Comparison of ENCODE assay signal across 1 cellular context in the genomic region with DNA sequence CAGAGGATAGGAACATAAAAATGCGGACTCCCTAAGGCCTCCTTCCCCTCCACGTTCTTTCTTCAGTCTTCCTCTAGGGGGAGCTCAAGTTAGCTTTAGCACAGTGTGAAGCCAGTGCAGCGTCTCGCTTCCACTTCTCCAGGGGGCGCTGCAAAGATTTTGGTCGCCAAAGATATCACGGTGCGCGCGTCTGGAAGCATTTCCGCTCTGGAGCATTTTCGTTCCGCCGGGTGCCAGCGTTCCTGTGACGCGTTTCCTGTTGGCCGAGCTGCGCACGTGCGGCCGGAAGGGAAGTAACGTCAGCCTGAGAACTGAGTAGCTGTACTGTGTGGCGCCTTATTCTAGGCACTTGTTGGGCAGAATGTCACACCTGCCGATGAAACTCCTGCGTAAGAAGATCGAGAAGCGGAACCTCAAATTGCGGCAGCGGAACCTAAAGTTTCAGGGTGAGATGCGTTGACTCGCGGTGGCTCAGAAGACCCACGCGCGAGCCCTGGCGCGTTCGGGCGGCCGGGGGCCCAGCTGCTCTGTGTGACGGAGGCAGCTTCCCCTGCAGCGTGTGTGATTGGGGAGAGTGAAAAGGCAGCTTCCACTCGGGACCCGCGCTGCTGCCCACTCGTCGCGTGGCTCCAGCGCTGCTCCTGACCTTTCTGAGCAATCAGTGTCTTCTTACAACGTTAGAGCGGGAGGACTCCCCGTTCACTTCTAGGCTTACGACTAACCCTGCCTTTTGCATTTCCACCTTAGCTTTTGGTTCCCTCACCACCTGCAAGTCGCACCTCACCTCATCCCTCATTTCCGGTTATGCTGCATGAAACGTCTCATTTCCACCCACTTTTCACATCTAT.
TF ChIP-seq lines count a peak whose summit lies in the region.

TSS of gene DDX18 (plus strand) at position 275 of the 848 bp plus-strand sequence. CDS start at position 362, 87 bp downstream.

TF ChIP-seq in HepG2, 621 proteins besides CTCF, POLR2A, EP300 and RAD21 (continued from another document and continues in another):
- TF ChIP-seq SNAPC5 (CRISPR knock-in tag; IDR thresholded peaks at IDR 0.05; ENCODE audit: borderline replicate concordance) = no peak
- peak; percentile 76; the same call in 1 of the 2 replicates for TF ChIP-seq RXRB (CRISPR knock-in tag; IDR thresholded peaks at IDR 0.05; ENCODE audit: borderline replicate concordance)
- peak; percentile 78 for TF ChIP-seq ZBTB14 (CRISPR knock-in tag; IDR thresholded peaks at IDR 0.05)
- TF ChIP-seq, protein P1, sequence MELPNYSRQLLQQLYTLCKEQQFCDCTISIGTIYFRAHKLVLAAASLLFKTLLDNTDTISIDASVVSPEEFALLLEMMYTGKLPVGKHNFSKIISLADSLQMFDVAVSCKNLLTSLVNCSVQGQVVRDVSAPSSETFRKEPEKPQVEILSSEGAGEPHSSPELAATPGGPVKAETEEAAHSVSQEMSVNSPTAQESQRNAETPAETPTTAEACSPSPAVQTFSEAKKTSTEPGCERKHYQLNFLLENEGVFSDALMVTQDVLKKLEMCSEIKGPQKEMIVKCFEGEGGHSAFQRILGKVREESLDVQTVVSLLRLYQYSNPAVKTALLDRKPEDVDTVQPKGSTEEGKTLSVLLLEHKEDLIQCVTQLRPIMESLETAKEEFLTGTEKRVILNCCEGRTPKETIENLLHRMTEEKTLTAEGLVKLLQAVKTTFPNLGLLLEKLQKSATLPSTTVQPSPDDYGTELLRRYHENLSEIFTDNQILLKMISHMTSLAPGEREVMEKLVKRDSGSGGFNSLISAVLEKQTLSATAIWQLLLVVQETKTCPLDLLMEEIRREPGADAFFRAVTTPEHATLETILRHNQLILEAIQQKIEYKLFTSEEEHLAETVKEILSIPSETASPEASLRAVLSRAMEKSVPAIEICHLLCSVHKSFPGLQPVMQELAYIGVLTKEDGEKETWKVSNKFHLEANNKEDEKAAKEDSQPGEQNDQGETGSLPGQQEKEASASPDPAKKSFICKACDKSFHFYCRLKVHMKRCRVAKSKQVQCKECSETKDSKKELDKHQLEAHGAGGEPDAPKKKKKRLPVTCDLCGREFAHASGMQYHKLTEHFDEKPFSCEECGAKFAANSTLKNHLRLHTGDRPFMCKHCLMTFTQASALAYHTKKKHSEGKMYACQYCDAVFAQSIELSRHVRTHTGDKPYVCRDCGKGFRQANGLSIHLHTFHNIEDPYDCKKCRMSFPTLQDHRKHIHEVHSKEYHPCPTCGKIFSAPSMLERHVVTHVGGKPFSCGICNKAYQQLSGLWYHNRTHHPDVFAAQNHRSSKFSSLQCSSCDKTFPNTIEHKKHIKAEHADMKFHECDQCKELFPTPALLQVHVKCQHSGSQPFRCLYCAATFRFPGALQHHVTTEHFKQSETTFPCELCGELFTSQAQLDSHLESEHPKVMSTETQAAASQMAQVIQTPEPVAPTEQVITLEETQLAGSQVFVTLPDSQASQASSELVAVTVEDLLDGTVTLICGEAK (IDR thresholded peaks at IDR 0.05) = peak; percentile 90
- TF ChIP-seq, protein P1 (CRISPR knock-in tag; IDR thresholded peaks at IDR 0.05) = peak; percentile 80; the same call in 1 of the 2 replicates
- TF ChIP-seq RFX1 (IDR thresholded peaks at IDR 0.05) = no peak
- TF ChIP-seq NR1H2 (CRISPR knock-in tag; IDR thresholded peaks at IDR 0.05; ENCODE audit: borderline replicate concordance, low read depth) = no peak
- no peak for TF ChIP-seq RORA (CRISPR knock-in tag; IDR thresholded peaks at IDR 0.05)
- TF ChIP-seq FOXO1 (CRISPR knock-in tag; IDR thresholded peaks at IDR 0.05) = peak; percentile 67
- TF ChIP-seq, protein P2, sequence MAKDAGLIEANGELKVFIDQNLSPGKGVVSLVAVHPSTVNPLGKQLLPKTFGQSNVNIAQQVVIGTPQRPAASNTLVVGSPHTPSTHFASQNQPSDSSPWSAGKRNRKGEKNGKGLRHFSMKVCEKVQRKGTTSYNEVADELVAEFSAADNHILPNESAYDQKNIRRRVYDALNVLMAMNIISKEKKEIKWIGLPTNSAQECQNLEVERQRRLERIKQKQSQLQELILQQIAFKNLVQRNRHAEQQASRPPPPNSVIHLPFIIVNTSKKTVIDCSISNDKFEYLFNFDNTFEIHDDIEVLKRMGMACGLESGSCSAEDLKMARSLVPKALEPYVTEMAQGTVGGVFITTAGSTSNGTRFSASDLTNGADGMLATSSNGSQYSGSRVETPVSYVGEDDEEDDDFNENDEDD (CRISPR knock-in tag; IDR thresholded peaks at IDR 0.05; ENCODE audit: borderline replicate concordance) = peak; percentile 83
- no peak for TF ChIP-seq ZNF773 (CRISPR knock-in tag; IDR thresholded peaks at IDR 0.05; ENCODE audit: borderline replicate concordance)
- TF ChIP-seq NBN (conservative IDR thresholded peaks at IDR 0.05) = no peak
- TF ChIP-seq ZNF724P (CRISPR knock-in tag; IDR thresholded peaks at IDR 0.05; ENCODE audit: borderline replicate concordance) = no peak; the same call in 1 of the 2 replicates
- peak; percentile 97 for TF ChIP-seq GMEB1 (CRISPR knock-in tag; IDR thresholded peaks at IDR 0.05; ENCODE audit: borderline replicate concordance)
- peak; percentile 53; the same call in 1 of the 2 replicates for TF ChIP-seq ZKSCAN5 (CRISPR knock-in tag; IDR thresholded peaks at IDR 0.05)
- TF ChIP-seq GTF2F1 (IDR thresholded peaks at IDR 0.05; ENCODE audit: low read length) = no peak
- no peak for TF ChIP-seq ZNF260 (CRISPR knock-in tag; IDR thresholded peaks at IDR 0.05; ENCODE audit: borderline replicate concordance, low read depth)
- TF ChIP-seq, protein P3, sequence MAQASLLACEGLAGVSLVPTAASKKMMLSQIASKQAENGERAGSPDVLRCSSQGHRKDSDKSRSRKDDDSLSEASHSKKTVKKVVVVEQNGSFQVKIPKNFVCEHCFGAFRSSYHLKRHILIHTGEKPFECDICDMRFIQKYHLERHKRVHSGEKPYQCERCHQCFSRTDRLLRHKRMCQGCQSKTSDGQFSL (CRISPR knock-in tag; IDR thresholded peaks at IDR 0.05) = peak; percentile 62; the same call in 1 of the 2 replicates
- TF ChIP-seq MTF1 (CRISPR knock-in tag; IDR thresholded peaks at IDR 0.05) = no peak; the same call in 1 of the 2 replicates
- no peak; the same call in 1 of the 2 replicates for TF ChIP-seq HNF4A (CRISPR knock-in tag; IDR thresholded peaks at IDR 0.05)
- peak; percentile 99 for TF ChIP-seq MYC (CRISPR knock-in tag; IDR thresholded peaks at IDR 0.05; ENCODE audit: borderline replicate concordance)
- no peak for TF ChIP-seq ZNF33A (CRISPR knock-in tag; IDR thresholded peaks at IDR 0.05; ENCODE audit: borderline replicate concordance)
- TF ChIP-seq, protein P4, sequence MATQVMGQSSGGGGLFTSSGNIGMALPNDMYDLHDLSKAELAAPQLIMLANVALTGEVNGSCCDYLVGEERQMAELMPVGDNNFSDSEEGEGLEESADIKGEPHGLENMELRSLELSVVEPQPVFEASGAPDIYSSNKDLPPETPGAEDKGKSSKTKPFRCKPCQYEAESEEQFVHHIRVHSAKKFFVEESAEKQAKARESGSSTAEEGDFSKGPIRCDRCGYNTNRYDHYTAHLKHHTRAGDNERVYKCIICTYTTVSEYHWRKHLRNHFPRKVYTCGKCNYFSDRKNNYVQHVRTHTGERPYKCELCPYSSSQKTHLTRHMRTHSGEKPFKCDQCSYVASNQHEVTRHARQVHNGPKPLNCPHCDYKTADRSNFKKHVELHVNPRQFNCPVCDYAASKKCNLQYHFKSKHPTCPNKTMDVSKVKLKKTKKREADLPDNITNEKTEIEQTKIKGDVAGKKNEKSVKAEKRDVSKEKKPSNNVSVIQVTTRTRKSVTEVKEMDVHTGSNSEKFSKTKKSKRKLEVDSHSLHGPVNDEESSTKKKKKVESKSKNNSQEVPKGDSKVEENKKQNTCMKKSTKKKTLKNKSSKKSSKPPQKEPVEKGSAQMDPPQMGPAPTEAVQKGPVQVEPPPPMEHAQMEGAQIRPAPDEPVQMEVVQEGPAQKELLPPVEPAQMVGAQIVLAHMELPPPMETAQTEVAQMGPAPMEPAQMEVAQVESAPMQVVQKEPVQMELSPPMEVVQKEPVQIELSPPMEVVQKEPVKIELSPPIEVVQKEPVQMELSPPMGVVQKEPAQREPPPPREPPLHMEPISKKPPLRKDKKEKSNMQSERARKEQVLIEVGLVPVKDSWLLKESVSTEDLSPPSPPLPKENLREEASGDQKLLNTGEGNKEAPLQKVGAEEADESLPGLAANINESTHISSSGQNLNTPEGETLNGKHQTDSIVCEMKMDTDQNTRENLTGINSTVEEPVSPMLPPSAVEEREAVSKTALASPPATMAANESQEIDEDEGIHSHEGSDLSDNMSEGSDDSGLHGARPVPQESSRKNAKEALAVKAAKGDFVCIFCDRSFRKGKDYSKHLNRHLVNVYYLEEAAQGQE (IDR thresholded peaks at IDR 0.05; ENCODE audit: borderline replicate concordance in 1 of 2, low read depth in 1 of 2, low read length in 2 of 2) = peak in 1 of 2 experiments; percentile 27; a peak in 1 of 4 replicates
- TF ChIP-seq PAF1 (CRISPR knock-in tag; IDR thresholded peaks at IDR 0.05) = no peak
- peak; percentile 98; the same call in 1 of the 2 replicates for TF ChIP-seq REPIN1 (CRISPR knock-in tag; IDR thresholded peaks at IDR 0.05; ENCODE audit: borderline replicate concordance, low read depth)
- TF ChIP-seq, protein P5, sequence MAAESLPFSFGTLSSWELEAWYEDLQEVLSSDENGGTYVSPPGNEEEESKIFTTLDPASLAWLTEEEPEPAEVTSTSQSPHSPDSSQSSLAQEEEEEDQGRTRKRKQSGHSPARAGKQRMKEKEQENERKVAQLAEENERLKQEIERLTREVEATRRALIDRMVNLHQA (CRISPR knock-in tag; IDR thresholded peaks at IDR 0.05) = no peak
- TF ChIP-seq SMARCE1 (IDR thresholded peaks at IDR 0.05; ENCODE audit: borderline replicate concordance) = no peak
- TF ChIP-seq MAFK (conservative IDR thresholded peaks at IDR 0.05 in 1 of 2, IDR thresholded peaks at IDR 0.05 in 1 of 2; ENCODE audit: low read length in 2 of 2) = no peak
- TF ChIP-seq NKX3-1 (CRISPR knock-in tag; IDR thresholded peaks at IDR 0.05) = 0 out of 2 replicates have a peak, but pooled peaks have one; percentile 71
- no peak for TF ChIP-seq ELF4 (CRISPR knock-in tag; IDR thresholded peaks at IDR 0.05; ENCODE audit: borderline replicate concordance)
- peak; percentile 87 for TF ChIP-seq ZFX (CRISPR knock-in tag; IDR thresholded peaks at IDR 0.05; ENCODE audit: low read depth)
- TF ChIP-seq ZSCAN25 (CRISPR knock-in tag; IDR thresholded peaks at IDR 0.05) = peak; percentile 84
- peak; percentile 92 for TF ChIP-seq PHF21A (CRISPR knock-in tag; IDR thresholded peaks at IDR 0.05)
- peak; percentile 97; the same call in 1 of the 2 replicates for TF ChIP-seq FOXC1 (CRISPR knock-in tag; IDR thresholded peaks at IDR 0.05; ENCODE audit: borderline replicate concordance)
- TF ChIP-seq MZF1 (CRISPR knock-in tag; IDR thresholded peaks at IDR 0.05; ENCODE audit: borderline replicate concordance) = no peak; the same call in 1 of the 2 replicates
- peak; percentile 88; the same call in 1 of the 2 replicates for TF ChIP-seq SP4 (CRISPR knock-in tag; IDR thresholded peaks at IDR 0.05)
- TF ChIP-seq ZMYM2 (CRISPR knock-in tag; IDR thresholded peaks at IDR 0.05) = peak; percentile 37; the same call in 1 of the 2 replicates
- TF ChIP-seq ZNF232 (CRISPR knock-in tag; IDR thresholded peaks at IDR 0.05; ENCODE audit: borderline replicate concordance) = peak; percentile 44; the same call in 1 of the 2 replicates
